ENCODE assay signal across 23 cellular contexts in genomic region chr2:87401726-87402345, GRCh38.
A peak's percentile ranks its signal among the peaks of the same experiment; 100 is the strongest.
DNase-seq lines count a peak whose midpoint lies in the region; ATAC-seq, FAIRE-seq and TF ChIP-seq lines count a peak whose summit lies in the region.
"Had no signal": no experiment of that assay in that cellular context is flagged by ENCODE, and none has a peak within 500 bp of the region (broad histone marks: within the 10 kb centered on the region; RNA-seq: fewer than 3 reads in every experiment).

No MANE protein-coding gene starts in this region.

- intact Hi-C loops in kidney (cut with DNase I), result no loop called here

- ATAC-seq in GM18909 (IDR thresholded peaks at IDR 0.05; ENCODE audit: poor library complexity, unreplicated experiment) (no peak), GM21576 (IDR thresholded peaks at IDR 0.05; ENCODE audit: unreplicated experiment) (no peak)
- ATAC-seq: GM23338, K562, Right ventricle myocardium inferior had no signal

- no peak for FAIRE-seq in kidney (lab: Jason Lieb, UNC)
- FAIRE-seq: A204.1, HTR-8/SVneo, K562 had no signal

- H3K36me3 ChIP-seq in kidney (ENCODE audit: control insufficient read depth in 1 of 2, insufficient read depth in 2 of 2, low read length in 2 of 2), result no peaks in the 10 kb centered on the region
- H3K36me3 ChIP-seq: BLaER1 treated with 17β-estradiol and CSF1 and Interleukin-3, amounts not matched to agents 10 nM and 100 nM; MG63; SJSA1 had no signal

- H3K9ac ChIP-seq in kidney (ENCODE audit: low read length in 2 of 2), result no peak overlapping the region
- H3K9ac ChIP-seq: BLaER1 treated with 17β-estradiol and CSF1 and Interleukin-3, amounts not matched to agents 10 nM and 100 nM had no signal

- H3K4me3 ChIP-seq in coronary artery (no peak overlapping the region), kidney (ENCODE audit: low read length in 2 of 2) (no peak overlapping the region)
- H3K4me3 ChIP-seq: BLaER1 treated with 17β-estradiol and CSF1 and Interleukin-3, amounts not matched to agents 10 nM and 100 nM; GM23338; K562; MG63; PC-9; SJSA1 had no signal

- H3K9me3 ChIP-seq in kidney (ENCODE audit: control insufficient read depth in 1 of 2, low read length in 2 of 2), result no peaks in the 10 kb centered on the region
- H3K9me3 ChIP-seq: MG63, SJSA1 had no signal

- DNase-seq in activated effector memory CD4-positive, alpha-beta T cell treated with anti-CD3 and anti-CD28 coated beads, Interleukin-2, amount 50 U/mL, for 16 hours, result peak; percentile 58
- DNase-seq in activated effector memory CD4-positive, alpha-beta T cell treated with Interleukin-2 at 50 U/mL for 16 hours, result no peak
- peak; percentile 40 for DNase-seq in coronary artery (ENCODE audit: low spot score)
- DNase-seq in kidney, result peak; percentile 40
- no peak for DNase-seq in GM03348 (ENCODE audit: low spot score)
- DNase-seq: AML-193; CD4-positive, alpha-beta T cell; DMS53; H9; MG63; NCI-H2029; NCI-H446; NCI-H524 treated with DMSO at 0.1 percent for 48 hours; PC-9 had no signal

- H3K27ac ChIP-seq in coronary artery, result no peak overlapping the region
- H3K27ac ChIP-seq in kidney (ENCODE audit: low read depth in 2 of 2, low read length in 2 of 2), result no peak overlapping the region
- H3K27ac ChIP-seq: BLaER1 treated with 17β-estradiol and CSF1 and Interleukin-3, amounts not matched to agents 10 nM and 100 nM; PC-9; SJSA1 had no signal

- no peaks in the 10 kb centered on the region for H3K4me1 ChIP-seq in kidney (ENCODE audit: control insufficient read depth in 1 of 2, insufficient read depth in 1 of 2, low read depth in 1 of 2, low read length in 2 of 2)
- H3K4me1 ChIP-seq: BLaER1 treated with 17β-estradiol and CSF1 and Interleukin-3, amounts not matched to agents 10 nM and 100 nM; SJSA1 had no signal

- TF ChIP-seq CTCF in coronary artery (IDR thresholded peaks at IDR 0.05) (no peak), kidney (IDR thresholded peaks at IDR 0.05; ENCODE audit: borderline replicate concordance, extremely low read depth, insufficient read depth) (no peak)

Comparison
In these comparisons a context has a peak if more than half of its experiments do, and no peak if none do; other contexts are left out.
1. DNase-seq: peak in activated effector memory CD4-positive, alpha-beta T cell treated with anti-CD3 and anti-CD28 coated beads, Interleukin-2, amount 50 U/mL, for 16 hours (single experiment), coronary artery (single experiment) and kidney (single experiment); none in activated effector memory CD4-positive, alpha-beta T cell treated with Interleukin-2 at 50 U/mL for 16 hours (single experiment) and GM03348 (single experiment).